20 cellular contexts compared by ENCODE assay signal in the genomic region with DNA sequence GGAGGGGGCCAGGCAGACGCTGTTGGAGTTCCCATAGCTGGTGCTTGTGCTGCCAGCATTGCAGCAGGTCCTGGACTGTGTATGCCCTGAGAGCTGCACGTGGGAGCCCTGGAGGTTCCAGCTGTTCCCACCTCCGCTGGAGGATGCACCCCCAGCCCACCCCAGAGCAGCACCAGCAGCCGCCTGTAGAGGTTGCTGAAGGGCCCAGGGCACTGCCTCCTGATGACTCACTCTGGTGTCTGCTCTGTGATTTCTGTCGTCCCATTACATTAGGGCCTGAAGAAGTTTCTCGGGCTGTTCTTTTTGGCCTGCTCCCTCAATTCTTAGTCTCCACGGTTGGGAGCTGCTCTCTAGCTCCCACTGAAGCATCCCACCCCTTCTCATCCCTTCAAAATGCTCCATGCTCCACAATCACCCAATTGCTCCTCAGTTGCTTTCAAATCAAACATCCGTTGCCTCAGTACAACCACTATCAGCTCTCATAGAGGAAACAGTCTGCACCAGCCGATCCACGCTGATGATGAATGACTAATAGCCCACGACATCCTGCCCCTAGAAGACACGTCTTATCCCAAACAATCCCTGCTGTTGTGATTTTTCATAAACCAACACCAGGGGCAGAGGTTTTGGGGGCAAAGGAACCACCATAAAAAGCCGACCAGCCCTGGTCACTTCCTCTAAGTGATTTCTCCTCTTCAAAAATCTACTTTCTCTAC.
DNase-seq lines count a peak whose midpoint lies in the region; ATAC-seq and TF ChIP-seq lines count a peak whose summit lies in the region.
"Had no signal": no experiment of that assay in that cellular context is flagged by ENCODE, and none has a peak within 500 bp of the region (broad histone marks: within the 10 kb centered on the region; RNA-seq: fewer than 3 reads in every experiment).

No MANE protein-coding gene starts in this region.

- H2AFZ ChIP-seq in OCI-LY3 (ENCODE audit: low read depth, low read length), result no peak overlapping the region

- H3K27me3 ChIP-seq in OCI-LY3 (ENCODE audit: low read depth, low read length), result peaks cover 96% of the 10 kb centered on the region
- H3K27me3 ChIP-seq: heart right ventricle had no signal

- H3K4me3 Mint-ChIP-seq in nephron progenitor cell, result no peak overlapping the region
- H3K4me3 Mint-ChIP-seq: CD4-positive, alpha-beta T cell; effector memory CD8-positive, alpha-beta T cell; naive B cell; stimulated activated naive B cell treated with anti-CD40 and anti-IgM and Interleukin-4, amounts not matched to agents 10 μg/mL and 1 μg/mL and 100 μg/mL, for 72 hours had no signal

- H3K27ac ChIP-seq in OCI-LY3 (ENCODE audit: low read length), result no peak overlapping the region
- H3K27ac ChIP-seq: heart right ventricle, KMS-11 had no signal

- no peaks in the 10 kb centered on the region for H3K36me3 ChIP-seq in OCI-LY3 (replicated peaks; ENCODE audit: low read depth, low read length)
- H3K36me3 ChIP-seq: heart right ventricle had no signal

- H3K9me3 Mint-ChIP-seq in nephron progenitor cell, result no peaks in the 10 kb centered on the region
- H3K9me3 Mint-ChIP-seq: CD4-positive, alpha-beta T cell; effector memory CD8-positive, alpha-beta T cell had no signal

- no peak overlapping the region for H3K9ac ChIP-seq in OCI-LY3 (ENCODE audit: low read length)
- H3K9ac ChIP-seq: KMS-11 had no signal

- peak; percentile 13; the same call in 1 of the 2 replicates for TF ChIP-seq CTCF in OCI-LY3 (IDR thresholded peaks at IDR 0.05; ENCODE audit: low read depth, low read length)
- peak; percentile 26 for TF ChIP-seq CTCF in epithelial cell of esophagus (IDR thresholded peaks at IDR 0.05; ENCODE audit: insufficient read depth, low read depth, low read length, missing control alignments)
- TF ChIP-seq CTCF in nephron progenitor cell (IDR thresholded peaks at IDR 0.05), result no peak

- peaks cover 15% of the 10 kb centered on the region for H3K27me3 Mint-ChIP-seq in nephron progenitor cell (ENCODE audit: low read depth, poor library complexity)

- no peak overlapping the region for H3K4me2 ChIP-seq in OCI-LY3 (ENCODE audit: low read length)
- H3K4me2 ChIP-seq: KMS-11 had no signal

- H4K20me1 ChIP-seq in OCI-LY3 (ENCODE audit: insufficient read depth, low read length), result peaks cover 82% of the 10 kb centered on the region

- no peak overlapping the region for H3K4me3 ChIP-seq in OCI-LY3 (ENCODE audit: low read length)
- no peak overlapping the region for H3K4me3 ChIP-seq in epithelial cell of esophagus (ENCODE audit: low read length)
- H3K4me3 ChIP-seq: heart right ventricle had no signal

- no peaks in the 10 kb centered on the region for H3K9me3 ChIP-seq in OCI-LY3 (ENCODE audit: insufficient read depth, low read length)
- H3K9me3 ChIP-seq: heart right ventricle had no signal

- peaks cover 9% of the 10 kb centered on the region for H3K4me1 ChIP-seq in OCI-LY3 (ENCODE audit: low read length)

- ATAC-seq in HG03196 (IDR thresholded peaks at IDR 0.05; ENCODE audit: unreplicated experiment) (no peak), HG02642 (IDR thresholded peaks at IDR 0.05; ENCODE audit: poor library complexity, unreplicated experiment) (no peak)
- ATAC-seq: effector memory CD8-positive, alpha-beta T cell; heart right ventricle; left lobe of liver; Right ventricle myocardium inferior; stimulated activated naive B cell treated with anti-CD40 and anti-IgM and Interleukin-4, amounts not matched to agents 10 μg/mL and 1 μg/mL and 100 μg/mL, for 72 hours had no signal

- DNase-seq in ELR (ENCODE audit: low read depth) (peak; percentile 77), epithelial cell of esophagus (ENCODE audit: low read depth) (peak; percentile 27), nephron progenitor cell (no peak), NCI-H2029 treated with DMSO at 0.1 percent for 48 hours (lab: John Stamatoyannopoulos, UW) (no peak)
- DNase-seq: activated CD8-positive, alpha-beta memory T cell treated with anti-CD3 and anti-CD28 coated beads for 24 hours; activated effector memory CD4-positive, alpha-beta T cell treated with anti-CD3 and anti-CD28 coated beads, Interleukin-2, amount 50 U/mL, for 16 hours; CD4-positive, alpha-beta T cell; effector memory CD8-positive, alpha-beta T cell; heart right ventricle; naive B cell; NCI-H1694 treated with DMSO at 0.1 percent for 48 hours; NCI-H774; retina; stimulated activated naive B cell treated with anti-CD40 and anti-IgM and Interleukin-4, amounts not matched to agents 10 μg/mL and 1 μg/mL and 100 μg/mL, for 72 hours had no signal

- no peaks in the 10 kb centered on the region for H3K36me3 Mint-ChIP-seq in nephron progenitor cell (ENCODE audit: low read depth)

- H3K79me2 ChIP-seq in OCI-LY3 (ENCODE audit: low read length), result no peaks in the 10 kb centered on the region

- H3K27ac Mint-ChIP-seq in nephron progenitor cell, result peak overlapping the region; percentile 1
- H3K27ac Mint-ChIP-seq: CD4-positive, alpha-beta T cell; effector memory CD8-positive, alpha-beta T cell; stimulated activated naive B cell treated with anti-CD40 and anti-IgM and Interleukin-4, amounts not matched to agents 10 μg/mL and 1 μg/mL and 100 μg/mL, for 72 hours had no signal

- H3K4me1 Mint-ChIP-seq in nephron progenitor cell, result peaks cover 18% of the 10 kb centered on the region

Comparison
In these comparisons a context has a peak if more than half of its experiments do, and no peak if none do; other contexts are left out.
1. DNase-seq: peak in ELR (single experiment) and epithelial cell of esophagus (single experiment); none in nephron progenitor cell (single experiment) and NCI-H2029 treated with DMSO at 0.1 percent for 48 hours (single experiment).